ENCODE assay signal across 29 cellular contexts in genomic region chr6:25315194-25315593, GRCh38. TPM values are rescaled to one million over a fixed set of nuclear protein-coding genes. Genes with fewer than 3 reads are reported as not detected.
A peak's percentile ranks its signal among the peaks of the same experiment; 100 is the strongest.
DNase-seq lines count a peak whose midpoint lies in the region; ATAC-seq and TF ChIP-seq lines count a peak whose summit lies in the region.
"Had no signal": no experiment of that assay in that cellular context is flagged by ENCODE, and none has a peak within 500 bp of the region (broad histone marks: within the 10 kb centered on the region; RNA-seq: fewer than 3 reads in every experiment).

No MANE protein-coding gene starts in this region.

- TF ChIP-seq CTCF in endothelial cell (IDR thresholded peaks at IDR 0.05; ENCODE audit: unreplicated experiment), result no peak
- no peak for TF ChIP-seq CTCF in osteocyte (IDR thresholded peaks at IDR 0.05)

- H3K4me3 Mint-ChIP-seq in endothelial cell (ENCODE audit: unreplicated experiment) (peak overlapping the region; percentile 28), osteocyte (ENCODE audit: unreplicated experiment) (no peak overlapping the region)
- H3K4me3 Mint-ChIP-seq: activated CD8-positive, alpha-beta memory T cell treated with anti-CD3 and anti-CD28 coated beads, Interleukin-2, amount 10 ng/mL, durations not matched to agents 7 days and 5 days; activated naive CD4-positive, alpha-beta T cell treated with anti-CD3 and anti-CD28 coated beads, Interleukin-2, amount 10 ng/mL, durations not matched to agents 7 days and 5 days; activated T-helper 1 cell treated with anti-CD3 and anti-CD28 coated beads, Interleukin-12 subunit alpha, Interleukin-12 subunit beta, Interleukin-2, Interleukin-4 antibody, amounts not matched to agents 30 ng/mL and 10 ng/mL and 1 ng/mL, durations not matched to agents 14 hours and 24 hours and 36 hours; central memory CD8-positive, alpha-beta T cell; immature natural killer cell; naive B cell had no signal

- H3K36me3 Mint-ChIP-seq in endothelial cell (ENCODE audit: low read depth, unreplicated experiment) (no peaks in the 10 kb centered on the region), osteocyte (ENCODE audit: unreplicated experiment) (no peaks in the 10 kb centered on the region)
- H3K36me3 Mint-ChIP-seq: activated CD8-positive, alpha-beta memory T cell treated with anti-CD3 and anti-CD28 coated beads, Interleukin-2, amount 10 ng/mL, durations not matched to agents 7 days and 5 days; activated naive CD4-positive, alpha-beta T cell treated with anti-CD3 and anti-CD28 coated beads, Interleukin-2, amount 10 ng/mL, durations not matched to agents 7 days and 5 days; immature natural killer cell; naive B cell had no signal

- ATAC-seq in aorta (ENCODE audit: low FRiP score), result no peak
- ATAC-seq: activated CD8-positive, alpha-beta memory T cell treated with anti-CD3 and anti-CD28 coated beads, Interleukin-2, amount 10 ng/mL, durations not matched to agents 7 days and 5 days; HCT116; SK-N-SH treated with all-trans-retinoic acid at 6 μM for 48 hours had no signal

- no peaks in the 10 kb centered on the region for H3K27me3 ChIP-seq in aorta (ENCODE audit: control insufficient read depth in 1 of 2, insufficient read depth in 2 of 2, low read length in 1 of 2)
- H3K27me3 ChIP-seq: BLaER1, heart left ventricle had no signal

- no peaks in the 10 kb centered on the region for H3K36me3 ChIP-seq in aorta (ENCODE audit: control insufficient read depth in 1 of 2, insufficient read depth in 2 of 2, low read length in 1 of 2)
- H3K36me3 ChIP-seq: BLaER1, heart left ventricle had no signal

- H3K9me3 ChIP-seq in aorta (ENCODE audit: control insufficient read depth, low read length), result no peaks in the 10 kb centered on the region
- H3K9me3 ChIP-seq: BLaER1, heart left ventricle had no signal

- DNase-seq in NCI-H82 (lab: John Stamatoyannopoulos, UW) (peak; percentile 49), NCI-H82 treated with DMSO at 0.1 percent for 48 hours (lab: John Stamatoyannopoulos, UW; ENCODE audit: unreplicated experiment) (no peak), NCI-H2227 (lab: John Stamatoyannopoulos, UW; ENCODE audit: unreplicated experiment) (peak; percentile 34), endothelial cell (ENCODE audit: low spot score) (no peak), aorta (no peak), osteocyte (ENCODE audit: extremely low spot score, unreplicated experiment) (no peak), hepatic stellate cell (ENCODE audit: low spot score) (no peak), anterior cingulate cortex (lab: John Stamatoyannopoulos, UW) (no peak)
- DNase-seq: ACHN; activated CD4-positive, alpha-beta T cell treated with anti-CD3 and anti-CD28 coated beads, Interleukin-2, amount 50 U/mL, for 1 hour; activated CD8-positive, alpha-beta memory T cell treated with anti-CD3 and anti-CD28 coated beads, Interleukin-2, amount 10 ng/mL, durations not matched to agents 7 days and 5 days; activated naive CD4-positive, alpha-beta T cell treated with anti-CD3 and anti-CD28 coated beads, Interleukin-2, amount 10 ng/mL, durations not matched to agents 7 days and 5 days; COR-L47; heart left ventricle; immature natural killer cell; naive B cell; NCI-H1048; NCI-H1930; NCI-H526; OCI-M1; retina; small intestine; stimulated activated CD4-positive, alpha-beta T cell treated with anti-CD3 and anti-CD28 coated beads, Interleukin-2, amount 100 ng/mL, for 24 hours had no signal

- H3K4me1 ChIP-seq in aorta (ENCODE audit: control insufficient read depth in 1 of 2, insufficient read depth in 2 of 2, low read length in 2 of 2), result peaks cover 13 to 18% of the 10 kb centered on the region in 2 donors

- intact Hi-C loops in aorta (cut with DNase I), result no loop called here

- H3K9me3 Mint-ChIP-seq in endothelial cell (ENCODE audit: unreplicated experiment) (no peaks in the 10 kb centered on the region), osteocyte (ENCODE audit: unreplicated experiment) (no peaks in the 10 kb centered on the region)
- H3K9me3 Mint-ChIP-seq: activated naive CD4-positive, alpha-beta T cell treated with anti-CD3 and anti-CD28 coated beads, Interleukin-2, amount 10 ng/mL, durations not matched to agents 7 days and 5 days; activated T-helper 1 cell treated with anti-CD3 and anti-CD28 coated beads, Interleukin-12 subunit alpha, Interleukin-12 subunit beta, Interleukin-2, Interleukin-4 antibody, amounts not matched to agents 30 ng/mL and 10 ng/mL and 1 ng/mL, durations not matched to agents 14 hours and 24 hours and 36 hours; central memory CD8-positive, alpha-beta T cell; immature natural killer cell; naive B cell had no signal

- H3K27ac Mint-ChIP-seq in endothelial cell (ENCODE audit: unreplicated experiment), result peak overlapping the region; percentile 85
- H3K27ac Mint-ChIP-seq in osteocyte (ENCODE audit: unreplicated experiment), result no peak overlapping the region
- H3K27ac Mint-ChIP-seq: activated CD8-positive, alpha-beta memory T cell treated with anti-CD3 and anti-CD28 coated beads, Interleukin-2, amount 10 ng/mL, durations not matched to agents 7 days and 5 days; activated naive CD4-positive, alpha-beta T cell treated with anti-CD3 and anti-CD28 coated beads, Interleukin-2, amount 10 ng/mL, durations not matched to agents 7 days and 5 days; activated T-helper 1 cell treated with anti-CD3 and anti-CD28 coated beads, Interleukin-12 subunit alpha, Interleukin-12 subunit beta, Interleukin-2, Interleukin-4 antibody, amounts not matched to agents 30 ng/mL and 10 ng/mL and 1 ng/mL, durations not matched to agents 14 hours and 24 hours and 36 hours; immature natural killer cell had no signal

- H3K27me3 Mint-ChIP-seq in endothelial cell (ENCODE audit: unreplicated experiment) (peaks cover 3% of the 10 kb centered on the region), osteocyte (ENCODE audit: unreplicated experiment) (no peaks in the 10 kb centered on the region)
- H3K27me3 Mint-ChIP-seq: activated CD8-positive, alpha-beta memory T cell treated with anti-CD3 and anti-CD28 coated beads, Interleukin-2, amount 10 ng/mL, durations not matched to agents 7 days and 5 days; activated naive CD4-positive, alpha-beta T cell treated with anti-CD3 and anti-CD28 coated beads, Interleukin-2, amount 10 ng/mL, durations not matched to agents 7 days and 5 days; central memory CD8-positive, alpha-beta T cell; naive B cell had no signal

- H3K4me3 ChIP-seq in aorta (ENCODE audit: low read length in 2 of 2), result no peak overlapping the region
- H3K4me3 ChIP-seq: BLaER1, heart left ventricle had no signal

- WGBS in aorta, 2 donors, result 57 to 83% methylated on average over 7 of the region's 7 CpGs

- peak overlapping the region; percentile 22 to 62 for H3K27ac ChIP-seq in aorta (ENCODE audit: low read depth in 1 of 2, low read length in 2 of 2)
- H3K27ac ChIP-seq: BLaER1, VCaP had no signal

- H3K4me1 Mint-ChIP-seq in endothelial cell (ENCODE audit: unreplicated experiment) (peaks cover 78% of the 10 kb centered on the region), osteocyte (ENCODE audit: unreplicated experiment) (peaks cover 41% of the 10 kb centered on the region)
- H3K4me1 Mint-ChIP-seq: activated CD8-positive, alpha-beta memory T cell treated with anti-CD3 and anti-CD28 coated beads, Interleukin-2, amount 10 ng/mL, durations not matched to agents 7 days and 5 days; immature natural killer cell had no signal

RNA-seq across cellular contexts. Expression of gene CARMIL1, which starts 36.0 kb away (rescaled TPM):
- total RNA-seq in endothelial cell (ENCODE audit: unreplicated experiment) (32.5 TPM), aorta (10 to 100 TPM; 32.2 to 33.9 TPM), osteocyte (14.9 and 16.0 TPM in 2 replicates)
- polyA plus RNA-seq in aorta, result 10 to 100 TPM; 22.3 to 30.9 TPM

Comparison
In these comparisons a context has a peak if more than half of its experiments do, and no peak if none do; other contexts are left out.
1. DNase-seq: peak in NCI-H82 (single experiment) and NCI-H2227 (single experiment); none in NCI-H82 treated with DMSO at 0.1 percent for 48 hours (single experiment), endothelial cell (single experiment), aorta (0 of 2), osteocyte (single experiment), hepatic stellate cell (single experiment) and anterior cingulate cortex (0 of 58).